In genomic region chrX:19609541-19609940, GRCh38 we compare ENCODE assay signal across 20 cellular contexts.
"Had no signal": no experiment of that assay in that cellular context is flagged by ENCODE, and none has a peak within 500 bp of the region (broad histone marks: within the 10 kb centered on the region; RNA-seq: fewer than 3 reads in every experiment).

No MANE protein-coding gene starts in this region.

- H3K27me3 Mint-ChIP-seq: naive B cell had no signal

- H3K27ac ChIP-seq: colonic mucosa, esophagus muscularis mucosa, gastroesophageal sphincter, hepatocyte, psoas muscle, right lobe of liver, suprapubic skin, thyroid gland, upper lobe of left lung, uterus had no signal

- H3K27ac Mint-ChIP-seq: nephron progenitor cell; stimulated activated effector memory CD8-positive, alpha-beta T cell treated with anti-CD3 and anti-CD28 coated beads, Interleukin-12 subunit alpha, Interleukin-12 subunit beta, amount 100 ng/mL, for 72 hours had no signal

- H3K4me1 Mint-ChIP-seq: nephron progenitor cell had no signal

- ATAC-seq: gastroesophageal sphincter; psoas muscle; right lobe of liver; stimulated activated effector memory CD8-positive, alpha-beta T cell treated with anti-CD3 and anti-CD28 coated beads, Interleukin-12 subunit alpha, Interleukin-12 subunit beta, amount 100 ng/mL, for 72 hours; stimulated activated naive CD8-positive, alpha-beta T cell treated with anti-CD3 and anti-CD28 coated beads, Interleukin-15, Interleukin-2, amounts not matched to agents 100 U/mL and 50 U/mL, for 24 hours had no signal

- H3K4me3 Mint-ChIP-seq: naive B cell; nephron progenitor cell; stimulated activated effector memory CD8-positive, alpha-beta T cell treated with anti-CD3 and anti-CD28 coated beads, Interleukin-12 subunit alpha, Interleukin-12 subunit beta, amount 100 ng/mL, for 72 hours had no signal

- DNase-seq: colonic mucosa; effector CD8-positive, alpha-beta T cell; glutamatergic neuron; mesendoderm; naive B cell; nephron progenitor cell; psoas muscle; retina; right lobe of liver; stimulated activated CD4-positive, alpha-beta T cell treated with anti-CD3 and anti-CD28 coated beads, Interleukin-4, amount 100 ng/mL, for 1 hour; stimulated activated CD8-positive, alpha-beta memory T cell treated with anti-CD3 and anti-CD28 coated beads, Interleukin-4, amount 100 ng/mL, for 48 hours; stimulated activated naive CD8-positive, alpha-beta T cell treated with anti-CD3 and anti-CD28 coated beads, Interleukin-15, Interleukin-2, amounts not matched to agents 100 U/mL and 50 U/mL, for 24 hours; thyroid gland; upper lobe of left lung; uterus had no signal

- H3K9me3 Mint-ChIP-seq: stimulated activated effector memory CD8-positive, alpha-beta T cell treated with anti-CD3 and anti-CD28 coated beads, Interleukin-12 subunit alpha, Interleukin-12 subunit beta, amount 100 ng/mL, for 72 hours had no signal

- H3K36me3 Mint-ChIP-seq: naive B cell had no signal
